Comparison of ENCODE assay signal across 9 cellular contexts in genomic region chr4:78656968-78657445, GRCh38.
DNase-seq lines count a peak whose midpoint lies in the region; ATAC-seq and TF ChIP-seq lines count a peak whose summit lies in the region.
"Had no signal": no experiment of that assay in that cellular context is flagged by ENCODE, and none has a peak within 500 bp of the region (broad histone marks: within the 10 kb centered on the region; RNA-seq: fewer than 3 reads in every experiment).

No MANE protein-coding gene starts in this region.

- no peaks in the 10 kb centered on the region for H3K36me3 ChIP-seq in neutrophil
- no peaks in the 10 kb centered on the region for H3K36me3 ChIP-seq in thyroid gland

- TF ChIP-seq POLR2A in thyroid gland (IDR thresholded peaks at IDR 0.05): no peak

- ATAC-seq in GM18868 (IDR thresholded peaks at IDR 0.05; ENCODE audit: unreplicated experiment) (peak; percentile 30), GM21619 (IDR thresholded peaks at IDR 0.05; ENCODE audit: unreplicated experiment) (no peak)

- H3K9me3 Mint-ChIP-seq in activated naive CD8-positive, alpha-beta T cell treated with anti-CD3 and anti-CD28 coated beads for 36 hours: no peaks in the 10 kb centered on the region
- H3K9me3 Mint-ChIP-seq: H9 had no signal

- peak overlapping the region; percentile 97 for H3K27ac ChIP-seq in neutrophil
- peak overlapping the region in 1 of 3 donors; percentile 36 for H3K27ac ChIP-seq in thyroid gland

- H3K4me1 Mint-ChIP-seq in activated naive CD8-positive, alpha-beta T cell treated with anti-CD3 and anti-CD28 coated beads for 36 hours: peaks cover 62% of the 10 kb centered on the region

- peaks cover 2% of the 10 kb centered on the region for H3K36me3 Mint-ChIP-seq in activated naive CD8-positive, alpha-beta T cell treated with anti-CD3 and anti-CD28 coated beads for 36 hours

- TF ChIP-seq CTCF in neutrophil (IDR thresholded peaks at IDR 0.05): no peak
- no peak for TF ChIP-seq CTCF in foreskin fibroblast (IDR thresholded peaks at IDR 0.05; ENCODE audit: low read depth, low read length)
- TF ChIP-seq CTCF in thyroid gland (IDR thresholded peaks at IDR 0.05): no peak

- H3K27me3 ChIP-seq in neutrophil (no peaks in the 10 kb centered on the region), thyroid gland (no peaks in the 10 kb centered on the region)

- intact Hi-C loops in thyroid gland (cut with DNase I): no loop called here

- peak overlapping the region; percentile 58 for H3K4me3 Mint-ChIP-seq in activated naive CD8-positive, alpha-beta T cell treated with anti-CD3 and anti-CD28 coated beads for 36 hours
- H3K4me3 Mint-ChIP-seq: H9 had no signal

- peak; percentile 86 for DNase-seq in KBM-7
- DNase-seq in activated naive CD8-positive, alpha-beta T cell treated with anti-CD3 and anti-CD28 coated beads for 36 hours: peak; percentile 27
- DNase-seq in foreskin fibroblast: no peak
- DNase-seq in thyroid gland: no peak
- no peak for DNase-seq in NCI-H446 treated with DMSO at 0.1 percent for 48 hours (lab: John Stamatoyannopoulos, UW)
- DNase-seq: H9 had no signal

- peaks cover 79 to 85% of the 10 kb centered on the region in 2 experiments for H3K4me1 ChIP-seq in neutrophil (ENCODE audit: control insufficient read depth in 1 of 2, insufficient read depth in 1 of 2, low read depth in 1 of 2, low read length in 1 of 2)
- peaks cover 13 to 16% of the 10 kb centered on the region in 2 donors for H3K4me1 ChIP-seq in thyroid gland

- peak overlapping the region; percentile 86 for H3K27ac Mint-ChIP-seq in activated naive CD8-positive, alpha-beta T cell treated with anti-CD3 and anti-CD28 coated beads for 36 hours

- H3K9me3 ChIP-seq in neutrophil: no peaks in the 10 kb centered on the region
- no peaks in the 10 kb centered on the region for H3K9me3 ChIP-seq in thyroid gland

- in situ Hi-C loops in KBM-7 (cut with MboI; ENCODE audit: low pct_unique_long_range_greater_than_20kb, low sequenced_read_pairs): no loop called here

- WGBS in thyroid gland, 2 donors: 66 to 69% methylated on average over 7 of the region's 7 CpGs

- H3K4me3 ChIP-seq in neutrophil (ENCODE audit: low read depth in 1 of 2, low read length in 1 of 2) (peak overlapping the region; percentile 51 to 52), foreskin fibroblast (ENCODE audit: low read depth in 1 of 2, low read length in 2 of 2) (no peak overlapping the region), thyroid gland (replicated peaks in 1 of 3) (no peak overlapping the region)

- no peaks in the 10 kb centered on the region for H3K27me3 Mint-ChIP-seq in activated naive CD8-positive, alpha-beta T cell treated with anti-CD3 and anti-CD28 coated beads for 36 hours

Comparison
In these comparisons a context has a peak if more than half of its experiments do, and no peak if none do; other contexts are left out.
1. DNase-seq: peak in KBM-7 (single experiment) and activated naive CD8-positive, alpha-beta T cell treated with anti-CD3 and anti-CD28 coated beads for 36 hours (single experiment); none in foreskin fibroblast (0 of 2), thyroid gland (0 of 2) and NCI-H446 treated with DMSO at 0.1 percent for 48 hours (single experiment).
2. H3K4me3 ChIP-seq: peak in neutrophil (2 of 2); none in foreskin fibroblast (0 of 2) and thyroid gland (0 of 3).